In genomic region chr1:248813546-248813945, GRCh38 we compare ENCODE assay signal across 15 cellular contexts. TPM values are rescaled to one million over a fixed set of nuclear protein-coding genes. Genes with fewer than 3 reads are reported as not detected.
DNase-seq lines count a peak whose midpoint lies in the region; TF ChIP-seq lines count a peak whose summit lies in the region.
"Had no signal": no experiment of that assay in that cellular context is flagged by ENCODE, and none has a peak within 500 bp of the region (broad histone marks: within the 10 kb centered on the region; RNA-seq: fewer than 3 reads in every experiment).

No MANE protein-coding gene starts in this region.

- no peak overlapping the region for H3K4me3 Mint-ChIP-seq in activated naive CD4-positive, alpha-beta T cell treated with anti-CD3 and anti-CD28 coated beads, Interleukin-2, amount 10 ng/mL, durations not matched to agents 7 days and 5 days
- H3K4me3 Mint-ChIP-seq in HFFc6: no peak overlapping the region
- H3K4me3 Mint-ChIP-seq: B cell; CD8-positive, alpha-beta memory T cell had no signal

- CTCF ChIA-PET in activated naive CD4-positive, alpha-beta T cell treated with anti-CD3 and anti-CD28 coated beads, Interleukin-2, amount 10 ng/mL, durations not matched to agents 7 days and 5 days (lab: Charles Lee): interaction anchor here (0.5 to 1.0 kb wide), 2 partner anchors 75 to 409 kb away, joined by 3 read pairs; no protein-coding TSS in a partner anchor
- CTCF ChIA-PET in HEK293T (lab: Yijun Ruan, JAX): no interaction called here

- H3K4me1 ChIP-seq in osteoblast (ENCODE audit: insufficient read depth, low read length) (peaks cover 12% of the 10 kb centered on the region), neuronal stem cell (ENCODE audit: control insufficient read depth in 2 of 2, insufficient read depth in 1 of 2, low read depth in 1 of 2, low read length in 2 of 2) (no peaks in the 10 kb centered on the region)
- H3K4me1 ChIP-seq: Caco-2 had no signal

- H3K79me2 ChIP-seq in osteoblast (ENCODE audit: insufficient read depth, low read length): peaks cover 29% of the 10 kb centered on the region

- H3K4me3 ChIP-seq in osteoblast (ENCODE audit: insufficient read depth, low read length) (no peak overlapping the region), neuronal stem cell (ENCODE audit: low read length in 2 of 2) (no peak overlapping the region)
- H3K4me3 ChIP-seq: GM23248 had no signal

- no peaks in the 10 kb centered on the region for H3K27me3 Mint-ChIP-seq in activated naive CD4-positive, alpha-beta T cell treated with anti-CD3 and anti-CD28 coated beads, Interleukin-2, amount 10 ng/mL, durations not matched to agents 7 days and 5 days
- H3K27me3 Mint-ChIP-seq in HFFc6 (ENCODE audit: insufficient read depth): peaks cover 6% of the 10 kb centered on the region
- H3K27me3 Mint-ChIP-seq: B cell; CD8-positive, alpha-beta memory T cell had no signal

- peaks cover 35% of the 10 kb centered on the region for H3K4me1 Mint-ChIP-seq in activated naive CD4-positive, alpha-beta T cell treated with anti-CD3 and anti-CD28 coated beads, Interleukin-2, amount 10 ng/mL, durations not matched to agents 7 days and 5 days
- H3K4me1 Mint-ChIP-seq in HFFc6 (ENCODE audit: low read depth): peaks cover 27% of the 10 kb centered on the region

- H2BK12ac ChIP-seq in neuronal stem cell (ENCODE audit: low read length): no peak overlapping the region

- no peak overlapping the region for H3K4ac ChIP-seq in neuronal stem cell (ENCODE audit: low read length)

- H3K27ac ChIP-seq in osteoblast (ENCODE audit: low read depth, low read length) (no peak overlapping the region), neuronal stem cell (replicated peaks; ENCODE audit: low read length) (no peak overlapping the region)
- H3K27ac ChIP-seq: C4-2B, GM23248 had no signal

- no peak overlapping the region for H2BK15ac ChIP-seq in neuronal stem cell (ENCODE audit: low read length)

- no peak overlapping the region for H3K9ac ChIP-seq in neuronal stem cell (ENCODE audit: low read depth, low read length, poor library complexity)
- H3K9ac ChIP-seq: GM23248 had no signal

- H2AFZ ChIP-seq in osteoblast (ENCODE audit: low read length) (no peak overlapping the region), neuronal stem cell (ENCODE audit: low read length) (no peak overlapping the region)
- H2AFZ ChIP-seq: GM23248 had no signal

- TF ChIP-seq CTCF in HFFc6 (IDR thresholded peaks at IDR 0.05) (no peak), osteoblast (IDR thresholded peaks at IDR 0.05; ENCODE audit: extremely low read depth, low read depth, low read length) (no peak)

- no peak overlapping the region for H2AK5ac ChIP-seq in neuronal stem cell (ENCODE audit: low read depth, low read length)

- no peak overlapping the region for H3K23ac ChIP-seq in neuronal stem cell (ENCODE audit: low read depth, low read length, poor library complexity)

- no peak overlapping the region for H3K18ac ChIP-seq in neuronal stem cell (ENCODE audit: low read length)

- H3K36me3 Mint-ChIP-seq in activated naive CD4-positive, alpha-beta T cell treated with anti-CD3 and anti-CD28 coated beads, Interleukin-2, amount 10 ng/mL, durations not matched to agents 7 days and 5 days: peaks cover 56% of the 10 kb centered on the region
- H3K36me3 Mint-ChIP-seq in HFFc6 (ENCODE audit: low read depth): peaks cover 35% of the 10 kb centered on the region

- WGBS in neuronal stem cell (ENCODE audit: extremely low coverage in 2 of 2, insufficient read length in 2 of 2, insufficient replicate concordance in 1 of 2), 2 donors: no CpG with 5 or more reads among the region's 8 CpGs

- no peaks in the 10 kb centered on the region for H3K9me3 ChIP-seq in osteoblast (ENCODE audit: low read depth, low read length)
- H3K9me3 ChIP-seq in neuronal stem cell (replicated peaks in 1 of 2; ENCODE audit: control insufficient read depth in 2 of 2, insufficient read depth in 1 of 2, low read depth in 1 of 2, low read length in 2 of 2): no peaks in the 10 kb centered on the region
- H3K9me3 ChIP-seq: Caco-2 had no signal

- no peaks in the 10 kb centered on the region for H3K9me3 Mint-ChIP-seq in activated naive CD4-positive, alpha-beta T cell treated with anti-CD3 and anti-CD28 coated beads, Interleukin-2, amount 10 ng/mL, durations not matched to agents 7 days and 5 days
- H3K9me3 Mint-ChIP-seq in HFFc6: no peaks in the 10 kb centered on the region
- H3K9me3 Mint-ChIP-seq: CD8-positive, alpha-beta memory T cell had no signal

- no peak for DNase-seq in activated naive CD4-positive, alpha-beta T cell treated with anti-CD3 and anti-CD28 coated beads, Interleukin-2, amount 10 ng/mL, durations not matched to agents 7 days and 5 days
- DNase-seq in activated naive CD4-positive, alpha-beta T cell treated with anti-CD3 and anti-CD28 coated beads, Interleukin-2, amount 50 U/mL, for 16 hours: no peak
- DNase-seq in HFFc6: no peak
- peak; percentile 73 for DNase-seq in osteoblast (ENCODE audit: insufficient read length, low spot score, missing footprints)
- peak; percentile 38 for DNase-seq in ureter (ENCODE audit: low spot score)
- no peak for DNase-seq in amygdala (lab: John Stamatoyannopoulos, UW)
- no peak for DNase-seq in HEK293T (ENCODE audit: extremely low spot score)
- DNase-seq in neuronal stem cell (ENCODE audit: low spot score): no peak
- DNase-seq: Caco-2; CD8-positive, alpha-beta memory T cell; DND-41; GF-D8; GM23248 had no signal

- H3K4me2 ChIP-seq in osteoblast (ENCODE audit: insufficient read depth, low read length): no peak overlapping the region
- no peak overlapping the region for H3K4me2 ChIP-seq in neuronal stem cell (ENCODE audit: insufficient read depth, low read length, poor library complexity, severe bottlenecking)

- no peak overlapping the region for H2BK5ac ChIP-seq in neuronal stem cell (ENCODE audit: low read length)

- H3K14ac ChIP-seq in neuronal stem cell (ENCODE audit: low read length): no peak overlapping the region

- POLR2A ChIA-PET in HEK293T (lab: Yijun Ruan, JAX): interaction anchor here (0.6 to 1.2 kb wide), 2 partner anchors 10 to 13 kb away, joined by 3 read pairs; partner anchors contain the start of gene SH3BP5L

- no peaks in the 10 kb centered on the region for H3K27me3 ChIP-seq in osteoblast (ENCODE audit: insufficient read depth, low read length)
- no peaks in the 10 kb centered on the region for H3K27me3 ChIP-seq in neuronal stem cell (ENCODE audit: control insufficient read depth in 3 of 3, insufficient read depth in 3 of 3, low read depth in 1 of 3, low read length in 3 of 3)

- H3K36me3 ChIP-seq in osteoblast (ENCODE audit: insufficient read depth, low read length) (peaks cover 45% of the 10 kb centered on the region), neuronal stem cell (replicated peaks in 1 of 2; ENCODE audit: control insufficient read depth in 2 of 2, insufficient read depth in 2 of 2, low read length in 2 of 2) (peaks cover 37 to 71% of the 10 kb centered on the region in 2 donors)

- no peak overlapping the region for H4K91ac ChIP-seq in neuronal stem cell (ENCODE audit: low read depth, low read length, poor library complexity)

- no peak overlapping the region for H4K8ac ChIP-seq in neuronal stem cell (ENCODE audit: low read depth, low read length)

- no peak overlapping the region for H2BK120ac ChIP-seq in neuronal stem cell (ENCODE audit: low read depth, low read length)

- peaks cover 32% of the 10 kb centered on the region for H4K20me1 ChIP-seq in osteoblast (ENCODE audit: insufficient read depth, low read length)

- H3K79me1 ChIP-seq in neuronal stem cell (ENCODE audit: low read depth, low read length): no peaks in the 10 kb centered on the region

- peak overlapping the region; percentile 26 for H3K27ac Mint-ChIP-seq in activated naive CD4-positive, alpha-beta T cell treated with anti-CD3 and anti-CD28 coated beads, Interleukin-2, amount 10 ng/mL, durations not matched to agents 7 days and 5 days
- peak overlapping the region; percentile 13 for H3K27ac Mint-ChIP-seq in HFFc6
- H3K27ac Mint-ChIP-seq: B cell had no signal

TF ChIP-seq in HEK293T, 16 proteins besides CTCF, POLR2A, EP300 and RAD21:
- TF ChIP-seq ELF4 (IDR thresholded peaks at IDR 0.05) (no peak), ARNT (IDR thresholded peaks at IDR 0.05) (no peak), FOXA1 (IDR thresholded peaks at IDR 0.05) (no peak), NFRKB (IDR thresholded peaks at IDR 0.05) (no peak), ZNF384 (IDR thresholded peaks at IDR 0.05) (no peak), SP1 (IDR thresholded peaks at IDR 0.05) (no peak), FOXK2 (IDR thresholded peaks at IDR 0.05) (no peak), L3MBTL2 (conservative IDR thresholded peaks at IDR 0.05) (no peak)
- TF ChIP-seq, protein P1, sequence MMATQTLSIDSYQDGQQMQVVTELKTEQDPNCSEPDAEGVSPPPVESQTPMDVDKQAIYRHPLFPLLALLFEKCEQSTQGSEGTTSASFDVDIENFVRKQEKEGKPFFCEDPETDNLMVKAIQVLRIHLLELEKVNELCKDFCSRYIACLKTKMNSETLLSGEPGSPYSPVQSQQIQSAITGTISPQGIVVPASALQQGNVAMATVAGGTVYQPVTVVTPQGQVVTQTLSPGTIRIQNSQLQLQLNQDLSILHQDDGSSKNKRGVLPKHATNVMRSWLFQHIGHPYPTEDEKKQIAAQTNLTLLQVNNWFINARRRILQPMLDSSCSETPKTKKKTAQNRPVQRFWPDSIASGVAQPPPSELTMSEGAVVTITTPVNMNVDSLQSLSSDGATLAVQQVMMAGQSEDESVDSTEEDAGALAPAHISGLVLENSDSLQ (IDR thresholded peaks at IDR 0.05): no peak

RNA-seq across cellular contexts. Expression of gene SH3BP5L, which starts 12.2 kb away (rescaled TPM):
- 10 to 100 TPM; 29.8 to 42.1 (median 32.2) TPM for total RNA-seq in HFFc6 (2021; fragmentation: NEBNext Ultra II Directional; extraction: Animal tissue kit (Norgen Biotek cat#: 25700))
- total RNA-seq in osteoblast (23.6 and 25.3 TPM in 2 replicates), ureter (21.7 TPM)
- 18.4 TPM for polyA plus RNA-seq in neuronal stem cell (2013, experiment 1 of 2)
- polyA plus RNA-seq in neuronal stem cell (2013, experiment 2 of 2): 18.3 TPM

RNA-seq across cellular contexts. Expression of gene ZNF672, which starts 24.5 kb away (rescaled TPM):
- 10 to 100 TPM; 13.8 to 20.8 (median 17.6) TPM for total RNA-seq in HFFc6 (2021; fragmentation: NEBNext Ultra II Directional; extraction: Animal tissue kit (Norgen Biotek cat#: 25700))
- total RNA-seq in osteoblast (15.2 and 15.3 TPM in 2 replicates), ureter (30.1 TPM)
- polyA plus RNA-seq in neuronal stem cell (2013, experiment 1 of 2): 32.2 TPM
- 32.8 TPM for polyA plus RNA-seq in neuronal stem cell (2013, experiment 2 of 2)

RNA-seq across cellular contexts. Expression of gene ZNF692, which starts 45.3 kb away (rescaled TPM):
- 10 to 100 TPM; 18.4 to 28.9 (median 21.1) TPM for total RNA-seq in HFFc6 (2021; fragmentation: NEBNext Ultra II Directional; extraction: Animal tissue kit (Norgen Biotek cat#: 25700))
- total RNA-seq in osteoblast (9.1 and 12.3 TPM in 2 replicates), ureter (71.0 TPM)
- 43.3 TPM for polyA plus RNA-seq in neuronal stem cell (2013, experiment 1 of 2)
- 39.1 TPM for polyA plus RNA-seq in neuronal stem cell (2013, experiment 2 of 2)

RNA-seq across cellular contexts. Expression of gene LYPD8, which starts 58.0 kb away (rescaled TPM):
- under 1 TPM in 4 of 6 experiments, not detected in 2; 0.14 to 0.58 (median 0.25) TPM for total RNA-seq in HFFc6 (2021; fragmentation: NEBNext Ultra II Directional; extraction: Animal tissue kit (Norgen Biotek cat#: 25700))
- total RNA-seq in osteoblast (not detected in 2 replicates), ureter (not detected)
- polyA plus RNA-seq in neuronal stem cell (2013, experiment 1 of 2): not detected
- polyA plus RNA-seq in neuronal stem cell (2013, experiment 2 of 2): not detected
- total RNA-seq: B cell; Caco-2; CD8-positive, alpha-beta memory T cell; GM23248 had no signal
- polyA plus RNA-seq: CD8-positive, alpha-beta memory T cell; GM23248 had no signal

Comparison
In these comparisons a context has a peak if more than half of its experiments do, and no peak if none do; other contexts are left out.
1. DNase-seq: peak in osteoblast (single experiment) and ureter (single experiment); none in activated naive CD4-positive, alpha-beta T cell treated with anti-CD3 and anti-CD28 coated beads, Interleukin-2, amount 10 ng/mL, durations not matched to agents 7 days and 5 days (single experiment), activated naive CD4-positive, alpha-beta T cell treated with anti-CD3 and anti-CD28 coated beads, Interleukin-2, amount 50 U/mL, for 16 hours (single experiment), HFFc6 (single experiment), amygdala (0 of 56), HEK293T (single experiment) and neuronal stem cell (single experiment).